34 cellular contexts compared by ENCODE assay signal in genomic region chr3:26590919-26591318, GRCh38. TPM values are rescaled to one million over a fixed set of nuclear protein-coding genes. Genes with fewer than 3 reads are reported as not detected.
"Had no signal": no experiment of that assay in that cellular context is flagged by ENCODE, and none has a peak within 500 bp of the region (broad histone marks: within the 10 kb centered on the region; RNA-seq: fewer than 3 reads in every experiment).

No MANE protein-coding gene starts in this region.

- H3K36me3 ChIP-seq: esophagus muscularis mucosa, heart right ventricle, neural progenitor cell, right atrium auricular region, suprapubic skin, transverse colon, vagina had no signal

- H3K27me3 ChIP-seq: esophagus muscularis mucosa, heart right ventricle, neural progenitor cell, right atrium auricular region, suprapubic skin, transverse colon, vagina had no signal

- H3K27ac ChIP-seq: dorsolateral prefrontal cortex, epithelial cell of prostate, esophagus muscularis mucosa, heart right ventricle, neural progenitor cell, parathyroid adenoma, right atrium auricular region, suprapubic skin, transverse colon, vagina had no signal

- DNase-seq: dorsolateral prefrontal cortex; effector CD4-positive, alpha-beta T cell; foreskin melanocyte; glutamatergic neuron; heart right ventricle; hippocampal formation; immature natural killer cell; islet precursor cell; kidney glomerular epithelial cell; mammary epithelial cell; mesendoderm; midbrain; naive thymus-derived CD4-positive, alpha-beta T cell; stimulated activated CD4-positive, alpha-beta T cell treated with anti-CD3 and anti-CD28 coated beads, Interleukin-12 subunit alpha, Interleukin-12 subunit beta, amount 100 ng/mL, for 4 hours; stimulated activated CD4-positive, alpha-beta T cell treated with anti-CD3 and anti-CD28 coated beads, Interleukin-1b, Interleukin-23, amount 100 ng/mL, for 48 hours; stimulated activated CD4-positive, alpha-beta T cell treated with anti-CD3 and anti-CD28 coated beads, Interleukin-4, amount 100 ng/mL, for 1 hour; stimulated activated CD8-positive, alpha-beta memory T cell treated with anti-CD3 and anti-CD28 coated beads, Interleukin-4, amount 100 ng/mL, for 48 hours; stimulated activated naive CD4-positive, alpha-beta T cell; stimulated activated naive CD8-positive, alpha-beta T cell treated with anti-CD3 and anti-CD28 coated beads, Interleukin-15, amount 100 ng/mL, for 72 hours; transverse colon had no signal

- FAIRE-seq: colon had no signal

- H3K36me3 Mint-ChIP-seq: immature natural killer cell; naive thymus-derived CD4-positive, alpha-beta T cell; neural progenitor cell had no signal

- H3K4me3 Mint-ChIP-seq: immature natural killer cell; naive thymus-derived CD4-positive, alpha-beta T cell; nephron; neural progenitor cell; stimulated activated naive CD8-positive, alpha-beta T cell treated with anti-CD3 and anti-CD28 coated beads, Interleukin-15, amount 100 ng/mL, for 72 hours had no signal

- H3K4me1 ChIP-seq: heart right ventricle, neural progenitor cell, parathyroid adenoma, right atrium auricular region, suprapubic skin, transverse colon, vagina had no signal

- H3K9me3 ChIP-seq: esophagus muscularis mucosa, right atrium auricular region, transverse colon, vagina had no signal

- H3K4me3 ChIP-seq: dorsolateral prefrontal cortex, esophagus muscularis mucosa, heart right ventricle, neural progenitor cell, right atrium auricular region, smooth muscle cell, suprapubic skin, transverse colon, vagina had no signal

- ATAC-seq: heart right ventricle; naive thymus-derived CD4-positive, alpha-beta T cell; sciatic nerve; stimulated activated naive CD8-positive, alpha-beta T cell treated with anti-CD3 and anti-CD28 coated beads, Interleukin-15, amount 100 ng/mL, for 72 hours had no signal

- H3K27me3 Mint-ChIP-seq: stimulated activated naive CD8-positive, alpha-beta T cell treated with anti-CD3 and anti-CD28 coated beads, Interleukin-15, amount 100 ng/mL, for 72 hours had no signal

- H3K27ac Mint-ChIP-seq: immature natural killer cell; naive thymus-derived CD4-positive, alpha-beta T cell; neural progenitor cell; progenitor cell of endocrine pancreas; stimulated activated naive CD8-positive, alpha-beta T cell treated with anti-CD3 and anti-CD28 coated beads, Interleukin-15, amount 100 ng/mL, for 72 hours had no signal

- H3K4me1 Mint-ChIP-seq: immature natural killer cell; naive thymus-derived CD4-positive, alpha-beta T cell; neural progenitor cell; stimulated activated naive CD8-positive, alpha-beta T cell treated with anti-CD3 and anti-CD28 coated beads, Interleukin-15, amount 100 ng/mL, for 72 hours had no signal

- H3K9me3 Mint-ChIP-seq: neural progenitor cell had no signal

RNA-seq across cellular contexts. Expression of gene LRRC3B, which starts 31.7 kb away (rescaled TPM):
- total RNA-seq: fibroblast of lung; mammary epithelial cell; naive thymus-derived CD4-positive, alpha-beta T cell; osteoblast; smooth muscle cell; suprapubic skin had no signal
